Comparison of ENCODE assay signal across 8 cellular contexts in genomic region chr12:132489078-132489601, GRCh38. TPM values are rescaled to one million over a fixed set of nuclear protein-coding genes. Genes with fewer than 3 reads are reported as not detected.
A peak's percentile ranks its signal among the peaks of the same experiment; 100 is the strongest.
DNase-seq lines count a peak whose midpoint lies in the region; ATAC-seq and TF ChIP-seq lines count a peak whose summit lies in the region.

No MANE protein-coding gene starts in this region.

- peaks cover 55% of the 10 kb centered on the region for H3K4me1 Mint-ChIP-seq in activated CD4-positive, alpha-beta T cell treated with anti-CD3 and anti-CD28 coated beads for 36 hours
- peaks cover 51 to 70% (median 58%) of the 10 kb centered on the region in 7 donors for H3K4me1 Mint-ChIP-seq in naive thymus-derived CD4-positive, alpha-beta T cell

- DNase-seq in activated CD4-positive, alpha-beta T cell treated with anti-CD3 and anti-CD28 coated beads for 36 hours: peak; percentile 77
- DNase-seq in dorsolateral prefrontal cortex: no peak
- peak; percentile 56 to 75 (median 69) for DNase-seq in naive thymus-derived CD4-positive, alpha-beta T cell
- peak in 3 of 49 donors; percentile 25 to 59 (median 47) for DNase-seq in substantia nigra (lab: John Stamatoyannopoulos, UW)
- DNase-seq in NCI-H510A (lab: John Stamatoyannopoulos, UW): no peak
- DNase-seq in foreskin melanocyte: no peak

- peak overlapping the region; percentile 69 for H3K4me3 Mint-ChIP-seq in activated CD4-positive, alpha-beta T cell treated with anti-CD3 and anti-CD28 coated beads for 36 hours
- H3K4me3 Mint-ChIP-seq in naive thymus-derived CD4-positive, alpha-beta T cell: peak overlapping the region; percentile 83 to 95 (median 92)

- H3K27ac ChIP-seq in dorsolateral prefrontal cortex: peak overlapping the region in 55 of 59 donors; percentile 20 to 89 (median 78)
- H3K27ac ChIP-seq in naive thymus-derived CD4-positive, alpha-beta T cell (ENCODE audit: low read depth, low read length): peak overlapping the region; percentile 96
- peak overlapping the region; percentile 67 for H3K27ac ChIP-seq in substantia nigra (ENCODE audit: low read depth, low read length, poor library complexity, severe bottlenecking)

- intact Hi-C loops in activated CD4-positive, alpha-beta T cell treated with anti-CD3 and anti-CD28 coated beads for 36 hours (cut with DNase I, micrococcal nuclease): loop anchor here (1.0 to 10.0 kb wide), 12 partner anchors 14 to 1617 kb away; partner anchors contain the start of genes GOLGA3 (in 1 of the 2), PGAM5 (in 1 of the 2), PUS1 (in 1 of the 2) and RAN (in 1 of the 2)
- intact Hi-C loops in dorsolateral prefrontal cortex (cut with DNase I): loop anchor here in 1 of 2 donors (5.0 to 10.0 kb wide), 2 partner anchors 33 to 344 kb away; partner anchors contain the start of genes DDX51 and NOC4L
- intact Hi-C loops in naive thymus-derived CD4-positive, alpha-beta T cell (cut with micrococcal nuclease): loop anchor here (1.0 to 10.0 kb wide), 10 partner anchors 12 to 544 kb away; partner anchors contain the start of genes DDX51 (in 1 of the 2), EP400 (in 1 of the 2) and NOC4L (in 1 of the 2)

- H3K4me1 ChIP-seq in naive thymus-derived CD4-positive, alpha-beta T cell (ENCODE audit: control insufficient read depth in 2 of 2, insufficient read depth in 2 of 2, low read length in 2 of 2): peaks cover 40 to 46% of the 10 kb centered on the region in 2 donors

- peaks cover 0 to 3% (median 0%) of the 10 kb centered on the region in 3 experiments for H3K36me3 ChIP-seq in naive thymus-derived CD4-positive, alpha-beta T cell (ENCODE audit: control insufficient read depth in 2 of 3, insufficient read depth in 3 of 3, low read length in 3 of 3)

- no peaks in the 10 kb centered on the region for H3K9me3 ChIP-seq in naive thymus-derived CD4-positive, alpha-beta T cell (ENCODE audit: control insufficient read depth in 2 of 3, low read length in 3 of 3)

- no peaks in the 10 kb centered on the region for H3K9me3 Mint-ChIP-seq in activated CD4-positive, alpha-beta T cell treated with anti-CD3 and anti-CD28 coated beads for 36 hours (ENCODE audit: low read depth)
- H3K9me3 Mint-ChIP-seq in naive thymus-derived CD4-positive, alpha-beta T cell: no peaks in the 10 kb centered on the region

- peak overlapping the region; percentile 55 to 86 (median 71) for H3K4me3 ChIP-seq in dorsolateral prefrontal cortex
- peak overlapping the region; percentile 83 for H3K4me3 ChIP-seq in naive thymus-derived CD4-positive, alpha-beta T cell (ENCODE audit: low read length)

- H3K36me3 Mint-ChIP-seq in activated CD4-positive, alpha-beta T cell treated with anti-CD3 and anti-CD28 coated beads for 36 hours (ENCODE audit: low read depth): peaks cover 2% of the 10 kb centered on the region
- peaks cover 0 to 9% (median 4%) of the 10 kb centered on the region in 5 donors for H3K36me3 Mint-ChIP-seq in naive thymus-derived CD4-positive, alpha-beta T cell

- H3K27me3 Mint-ChIP-seq in activated CD4-positive, alpha-beta T cell treated with anti-CD3 and anti-CD28 coated beads for 36 hours: no peaks in the 10 kb centered on the region
- no peaks in the 10 kb centered on the region for H3K27me3 Mint-ChIP-seq in naive thymus-derived CD4-positive, alpha-beta T cell

- POLR2A ChIA-PET in activated CD4-positive, alpha-beta T cell treated with anti-CD3 and anti-CD28 coated beads for 36 hours (lab: Charles Lee): no interaction called here
- POLR2A ChIA-PET in naive thymus-derived CD4-positive, alpha-beta T cell (lab: Charles Lee): interaction anchor here (0.8 to 4.5 kb wide), 15 partner anchors 11 to 126 kb away, joined by 3 to 66 read pairs (median 4); no protein-coding TSS in a partner anchor

- peak; percentile 41 for ATAC-seq in GM18505 (IDR thresholded peaks at IDR 0.05; ENCODE audit: unreplicated experiment)
- peak; percentile 42 for ATAC-seq in HG03432 (IDR thresholded peaks at IDR 0.05; ENCODE audit: unreplicated experiment)
- ATAC-seq in activated CD4-positive, alpha-beta T cell treated with anti-CD3 and anti-CD28 coated beads for 36 hours: peak; percentile 47
- peak; percentile 46 for ATAC-seq in naive thymus-derived CD4-positive, alpha-beta T cell

- CTCF ChIA-PET in activated CD4-positive, alpha-beta T cell treated with anti-CD3 and anti-CD28 coated beads for 36 hours (lab: Charles Lee): no interaction called here
- CTCF ChIA-PET in naive thymus-derived CD4-positive, alpha-beta T cell (lab: Charles Lee): interaction anchor here (0.6 kb wide), 1 partner anchor 72 kb away, joined by 3 read pairs; no protein-coding TSS in a partner anchor

- no peak for TF ChIP-seq POLR2A in GM18505 (IDR thresholded peaks at IDR 0.05; ENCODE audit: borderline replicate concordance, extremely low read depth, insufficient read depth, insufficient read length)

- peak overlapping the region; percentile 85 for H3K27ac Mint-ChIP-seq in activated CD4-positive, alpha-beta T cell treated with anti-CD3 and anti-CD28 coated beads for 36 hours
- peak overlapping the region; percentile 89 to 97 (median 94) for H3K27ac Mint-ChIP-seq in naive thymus-derived CD4-positive, alpha-beta T cell

- no peaks in the 10 kb centered on the region for H3K27me3 ChIP-seq in dorsolateral prefrontal cortex
- no peaks in the 10 kb centered on the region for H3K27me3 ChIP-seq in naive thymus-derived CD4-positive, alpha-beta T cell (ENCODE audit: control insufficient read depth in 2 of 2, insufficient read depth in 2 of 2, low read length in 2 of 2)

- TF ChIP-seq CTCF in dorsolateral prefrontal cortex (IDR thresholded peaks at IDR 0.05 in 54 of 56, conservative IDR thresholded peaks at IDR 0.05 in 2 of 56; ENCODE audit: low read depth in 1 of 56, partially characterized antibody in 56 of 56): no peak

RNA-seq across cellular contexts. Expression of gene FBRSL1, which starts 0.8 kb away (rescaled TPM):
- total RNA-seq in activated CD4-positive, alpha-beta T cell treated with anti-CD3 and anti-CD28 coated beads for 36 hours: 10 to 100 TPM; 35.7 to 55.1 TPM
- total RNA-seq in dorsolateral prefrontal cortex: 100 to 1,000 TPM in 3 of 120 experiments, 10 to 100 TPM in 117; 41.4 to 125 (median 65.3) TPM
- 100 to 1,000 TPM in 2 of 5 experiments, 10 to 100 TPM in 3; 56.3 to 105 (median 93.0) TPM for total RNA-seq in naive thymus-derived CD4-positive, alpha-beta T cell
- polyA plus RNA-seq in naive thymus-derived CD4-positive, alpha-beta T cell: under 1 TPM; 0.77 to 0.92 TPM

Comparison
In these comparisons a context has a peak if more than half of its experiments do, and no peak if none do; other contexts are left out.
1. DNase-seq: peak in activated CD4-positive, alpha-beta T cell treated with anti-CD3 and anti-CD28 coated beads for 36 hours (single experiment) and naive thymus-derived CD4-positive, alpha-beta T cell (9 of 9); none in dorsolateral prefrontal cortex (0 of 10), NCI-H510A (single experiment) and foreskin melanocyte (single experiment).
2. Peak in every context shown above with its lines, with median percentiles within 50 percentile points of each other: ATAC-seq and H3K27ac ChIP-seq.